24 cellular contexts compared by ENCODE assay signal in genomic region chr13:67977081-67977480, GRCh38.
"Had no signal": no experiment of that assay in that cellular context is flagged by ENCODE, and none has a peak within 500 bp of the region (broad histone marks: within the 10 kb centered on the region; RNA-seq: fewer than 3 reads in every experiment).

No MANE protein-coding gene starts in this region.

- H3K36me3 Mint-ChIP-seq: activated naive CD4-positive, alpha-beta T cell treated with anti-CD3 and anti-CD28 coated beads, Interleukin-2, amount 50 U/mL, for 24 hours; brain had no signal

- H3K27ac ChIP-seq: cardiac muscle cell had no signal

- H3K4me1 Mint-ChIP-seq: activated naive CD4-positive, alpha-beta T cell treated with anti-CD3 and anti-CD28 coated beads, Interleukin-2, amount 50 U/mL, for 24 hours had no signal

- H3K9me3 Mint-ChIP-seq: activated naive CD4-positive, alpha-beta T cell treated with anti-CD3 and anti-CD28 coated beads, Interleukin-2, amount 50 U/mL, for 24 hours; brain had no signal

- ATAC-seq: activated CD4-positive, CD25-positive, alpha-beta regulatory T cell treated with anti-CD3 and anti-CD28 coated beads, Interleukin-2, amount 50 U/mL, for 24 hours; activated CD8-positive, alpha-beta T cell treated with anti-CD3 and anti-CD28 coated beads for 36 hours; activated T-cell treated with anti-CD3 and anti-CD28 coated beads, Interleukin-2, amount 50 U/mL, for 72 hours; Panc1; Right ventricle myocardium inferior had no signal

- H3K27ac Mint-ChIP-seq: activated CD8-positive, alpha-beta T cell treated with anti-CD3 and anti-CD28 coated beads for 36 hours; activated naive CD4-positive, alpha-beta T cell treated with anti-CD3 and anti-CD28 coated beads, Interleukin-2, amount 50 U/mL, for 24 hours; activated T-cell treated with anti-CD3 and anti-CD28 coated beads, Interleukin-2, amount 50 U/mL, for 72 hours; activated T-helper 2 cell treated with anti-CD3 and anti-CD28 coated beads, Interferon-gamma antibody, Interleukin-2, Interleukin-4, amounts not matched to agents 10 μg/mL and 5 μg/mL and 100 μg/mL, durations not matched to agents 14 hours and 24 hours and 36 hours; T-helper 1 cell treated with Interleukin-12 subunit alpha and Interleukin-12 subunit beta and Interleukin-4 antibody, amounts not matched to agents 30 μg/mL and 1 μg/mL, for 36 hours had no signal

- FAIRE-seq: astrocyte had no signal

- H3K36me3 ChIP-seq: cardiac muscle cell had no signal

- DNase-seq: activated CD4-positive, alpha-beta T cell treated with anti-CD3 and anti-CD28 coated beads for 4 hours; activated CD8-positive, alpha-beta memory T cell treated with anti-CD3 and anti-CD28 coated beads, Interleukin-2, amount 50 U/mL, for 4 hours; activated CD8-positive, alpha-beta T cell treated with anti-CD3 and anti-CD28 coated beads for 36 hours; activated gamma-delta T cell treated with Interleukin-2 at 50 U/mL for 16 hours; activated T-cell treated with anti-CD3 and anti-CD28 coated beads, Interleukin-2, amount 50 U/mL, for 72 hours; amniotic stem cell; NCI-H1048; NCI-H146; NCI-H1930; NCI-H2107; NCI-H510A treated with DMSO at 0.1 percent for 48 hours; NCI-H69; NK-92 treated with Interleukin-12 subunit alpha and Interleukin-12 subunit beta, amount 100 ng/mL, for 24 hours; OCI-M1; RPMI8226 had no signal

- H3K4me3 Mint-ChIP-seq: activated CD8-positive, alpha-beta T cell treated with anti-CD3 and anti-CD28 coated beads for 36 hours; activated naive CD4-positive, alpha-beta T cell treated with anti-CD3 and anti-CD28 coated beads, Interleukin-2, amount 50 U/mL, for 24 hours; activated T-cell treated with anti-CD3 and anti-CD28 coated beads, Interleukin-2, amount 50 U/mL, for 72 hours; brain; T-helper 1 cell treated with Interleukin-12 subunit alpha and Interleukin-12 subunit beta and Interleukin-4 antibody, amounts not matched to agents 30 μg/mL and 1 μg/mL, for 36 hours had no signal

- H3K27me3 Mint-ChIP-seq: activated CD8-positive, alpha-beta T cell treated with anti-CD3 and anti-CD28 coated beads for 36 hours; activated naive CD4-positive, alpha-beta T cell treated with anti-CD3 and anti-CD28 coated beads, Interleukin-2, amount 50 U/mL, for 24 hours; brain had no signal

- H3K4me3 ChIP-seq: cardiac muscle cell had no signal

- H3K27me3 ChIP-seq: cardiac muscle cell had no signal
